Comparison of ENCODE assay signal across 1 cellular context in genomic region chr5:180817847-180818246, GRCh38.
TF ChIP-seq lines count a peak whose summit lies in the region.

No MANE protein-coding gene starts in this region.

TF ChIP-seq in endothelial cell of umbilical vein, 7 proteins besides CTCF, POLR2A, EP300 and RAD21:
- TF ChIP-seq POLR2AphosphoS5 (IDR thresholded peaks at IDR 0.05; ENCODE audit: insufficient read depth, low read depth, low read length) (no peak), EZH2 (IDR thresholded peaks at IDR 0.05; ENCODE audit: borderline replicate concordance, low read depth, low read length, severe bottlenecking) (no peak), MYC (IDR thresholded peaks at IDR 0.05; ENCODE audit: low read depth, low read length) (no peak), GATA2 (IDR thresholded peaks at IDR 0.05; ENCODE audit: insufficient read depth, insufficient read length, low read depth, low read length) (no peak), JUN (IDR thresholded peaks at IDR 0.05; ENCODE audit: borderline replicate concordance, insufficient read depth, insufficient read length, low read depth) (no peak), FOS (IDR thresholded peaks at IDR 0.05; ENCODE audit: borderline replicate concordance, insufficient read depth, low read length) (no peak), MAX (IDR thresholded peaks at IDR 0.05; ENCODE audit: insufficient read depth, insufficient read length) (no peak)
